25 cellular contexts compared by ENCODE assay signal in genomic region chr18:57331718-57332117, GRCh38. TPM values are rescaled to one million over a fixed set of nuclear protein-coding genes. Genes with fewer than 3 reads are reported as not detected.
A peak's percentile ranks its signal among the peaks of the same experiment; 100 is the strongest.
DNase-seq lines count a peak whose midpoint lies in the region; ATAC-seq and TF ChIP-seq lines count a peak whose summit lies in the region.
"Had no signal": no experiment of that assay in that cellular context is flagged by ENCODE, and none has a peak within 500 bp of the region (broad histone marks: within the 10 kb centered on the region; RNA-seq: fewer than 3 reads in every experiment).

No MANE protein-coding gene starts in this region.

- CTCF ChIA-PET in MCF 10A (lab: Yijun Ruan, JAX): interaction anchor here (0.5 to 1.8 kb wide), 3 partner anchors 12 to 441 kb away, joined by 3 to 5 read pairs (median 3); no protein-coding TSS in a partner anchor

- no peak overlapping the region for H3K4me3 ChIP-seq in breast epithelium
- no peak overlapping the region for H3K4me3 ChIP-seq in RWPE2 (ENCODE audit: severe bottlenecking)
- no peak overlapping the region for H3K4me3 ChIP-seq in esophagus muscularis mucosa
- H3K4me3 ChIP-seq: BLaER1, GM12878, HAP-1, SK-N-MC had no signal

- TF ChIP-seq CTCF in MCF 10A (IDR thresholded peaks at IDR 0.05; ENCODE audit: unreplicated experiment) (no peak), breast epithelium (IDR thresholded peaks at IDR 0.05) (no peak), RWPE2 (IDR thresholded peaks at IDR 0.05; ENCODE audit: poor library complexity, severe bottlenecking) (no peak), esophagus muscularis mucosa (IDR thresholded peaks at IDR 0.05) (no peak)

- 91% methylated on average over 2 of the region's 2 CpGs for WGBS in esophagus muscularis mucosa

- H3K27ac Mint-ChIP-seq in MCF 10A (ENCODE audit: low read depth, unreplicated experiment): no peak overlapping the region
- H3K27ac Mint-ChIP-seq: CD4-positive, alpha-beta T cell; HFFc6 had no signal

- no peaks in the 10 kb centered on the region for H3K4me1 ChIP-seq in breast epithelium
- no peaks in the 10 kb centered on the region for H3K4me1 ChIP-seq in RWPE2 (ENCODE audit: insufficient read depth, poor library complexity, severe bottlenecking)
- H3K4me1 ChIP-seq in esophagus muscularis mucosa: no peaks in the 10 kb centered on the region
- H3K4me1 ChIP-seq: BLaER1, HAP-1 had no signal

- no peak overlapping the region for H3K27ac ChIP-seq in breast epithelium
- no peak overlapping the region for H3K27ac ChIP-seq in RWPE2 (ENCODE audit: poor library complexity, severe bottlenecking)
- no peak overlapping the region for H3K27ac ChIP-seq in esophagus muscularis mucosa (replicated peaks in 1 of 4)
- H3K27ac ChIP-seq: 22Rv1, BLaER1, KMS-11, SK-N-MC had no signal

- POLR2A ChIA-PET in MCF 10A (lab: Yijun Ruan, JAX): interaction anchor here (0.5 to 1.9 kb wide), 4 partner anchors 12 to 644 kb away, joined by 3 to 4 read pairs (median 3); no protein-coding TSS in a partner anchor

- H3K9me3 ChIP-seq in breast epithelium (no peaks in the 10 kb centered on the region), RWPE2 (ENCODE audit: severe bottlenecking) (no peaks in the 10 kb centered on the region), esophagus muscularis mucosa (no peaks in the 10 kb centered on the region)
- H3K9me3 ChIP-seq: BLaER1, HAP-1 had no signal

- intact Hi-C loops in MCF 10A (cut with micrococcal nuclease) (no loop called here), breast epithelium (cut with DNase I; ENCODE audit: low total_unique reads) (no loop called here), esophagus muscularis mucosa (cut with DNase I) (no loop called here)

- TF ChIP-seq POLR2A in breast epithelium (IDR thresholded peaks at IDR 0.05): no peak
- TF ChIP-seq POLR2A in esophagus muscularis mucosa (IDR thresholded peaks at IDR 0.05; ENCODE audit: low read depth): no peak

- no peaks in the 10 kb centered on the region for H3K27me3 ChIP-seq in breast epithelium
- H3K27me3 ChIP-seq in RWPE2 (ENCODE audit: insufficient read depth, poor library complexity, severe bottlenecking): no peaks in the 10 kb centered on the region
- H3K27me3 ChIP-seq in esophagus muscularis mucosa: peaks cover 0 to 12% (median 0%) of the 10 kb centered on the region in 4 donors
- H3K27me3 ChIP-seq: BLaER1 had no signal

- H3K9me3 Mint-ChIP-seq in MCF 10A (ENCODE audit: unreplicated experiment): no peaks in the 10 kb centered on the region
- H3K9me3 Mint-ChIP-seq: HFFc6 had no signal

- H3K36me3 ChIP-seq in breast epithelium: no peaks in the 10 kb centered on the region
- no peaks in the 10 kb centered on the region for H3K36me3 ChIP-seq in RWPE2 (ENCODE audit: low read depth)
- no peaks in the 10 kb centered on the region for H3K36me3 ChIP-seq in esophagus muscularis mucosa
- H3K36me3 ChIP-seq: BLaER1, HAP-1 had no signal

- peaks cover 8% of the 10 kb centered on the region for H3K4me1 Mint-ChIP-seq in MCF 10A (ENCODE audit: insufficient read depth, unreplicated experiment)

- no peak for TF ChIP-seq EP300 in esophagus muscularis mucosa (IDR thresholded peaks at IDR 0.05)

- no TSS peak for BruUV-seq in MCF 10A (replicated peaks; lab: Mats Ljungman, UMichigan)

- no peaks in the 10 kb centered on the region for H3K27me3 Mint-ChIP-seq in MCF 10A (ENCODE audit: insufficient read depth, unreplicated experiment)

- peak; percentile 73 for ATAC-seq in RWPE2 (ENCODE audit: low read depth)
- ATAC-seq: GM12878 had no signal

- in situ Hi-C loops in ACHN (cut with HindIII; ENCODE audit: low pct_ligation_motif_present, low pct_unique_long_range_greater_than_20kb, low sequenced_read_pairs): no loop called here

- no peak overlapping the region for H3K4me3 Mint-ChIP-seq in MCF 10A (ENCODE audit: unreplicated experiment)
- H3K4me3 Mint-ChIP-seq: CD4-positive, alpha-beta T cell; HFFc6 had no signal

- H3K36me3 Mint-ChIP-seq in MCF 10A (ENCODE audit: insufficient read depth, unreplicated experiment): no peaks in the 10 kb centered on the region

- DNase-seq in MCF 10A (ENCODE audit: unreplicated experiment): peak; percentile 38
- no peak for DNase-seq in breast epithelium (ENCODE audit: low spot score in 2 of 2)
- no peak for DNase-seq in RWPE2 (ENCODE audit: low spot score)
- peak; percentile 53 for DNase-seq in esophagus muscularis mucosa (ENCODE audit: extremely low spot score)
- DNase-seq in occipital lobe (lab: John Stamatoyannopoulos, UW): no peak
- no peak for DNase-seq in NCI-H526 (lab: John Stamatoyannopoulos, UW)
- no peak for DNase-seq in ACHN
- DNase-seq: CD4-positive, alpha-beta T cell; DMS53; GDM1; GOT3; HFFc6; NCI-H1048; NCI-H1417; NCI-H1694; NCI-H2029 treated with DMSO at 0.1 percent for 48 hours; NCI-H446 treated with DMSO at 0.1 percent for 48 hours; NCI-H526 treated with DMSO at 0.1 percent for 48 hours; SIG-M5 had no signal

RNA-seq across cellular contexts. Expression of gene ST8SIA3, which starts 20.6 kb away (rescaled TPM):
- not detected in 2 replicates for total RNA-seq in MCF 10A (2022)
- total RNA-seq in breast epithelium: not detected
- under 1 TPM in 3 of 4 donors, not detected in 1; under 0.01 to 0.17 (median 0.06) TPM for total RNA-seq in esophagus muscularis mucosa
- total RNA-seq in occipital lobe: 7.2 TPM
- total RNA-seq: CD4-positive, alpha-beta T cell; HFFc6 had no signal

Comparison
In these comparisons a context has a peak if more than half of its experiments do, and no peak if none do; other contexts are left out.
1. DNase-seq: peak in MCF 10A (single experiment) and esophagus muscularis mucosa (single experiment); none in breast epithelium (0 of 2), RWPE2 (single experiment), occipital lobe (single experiment), NCI-H526 (0 of 2) and ACHN (single experiment).